In genomic region chr12:89156862-89157262, GRCh38 we compare ENCODE assay signal across 15 cellular contexts.
A peak's percentile ranks its signal among the peaks of the same experiment; 100 is the strongest.
DNase-seq lines count a peak whose midpoint lies in the region; ATAC-seq and TF ChIP-seq lines count a peak whose summit lies in the region.
"Had no signal": no experiment of that assay in that cellular context is flagged by ENCODE, and none has a peak within 500 bp of the region (broad histone marks: within the 10 kb centered on the region; RNA-seq: fewer than 3 reads in every experiment).

No MANE protein-coding gene starts in this region.

- no peaks in the 10 kb centered on the region for H3F3A ChIP-seq in GM23338 (replicated peaks; ENCODE audit: low read depth)

- DNase-seq in AG09309 (ENCODE audit: low read depth) (peak; percentile 72), GM23338 (ENCODE audit: low spot score) (no peak), NCI-H2029 (lab: John Stamatoyannopoulos, UW) (no peak), SHP77 treated with DMSO at 0.1 percent for 48 hours (lab: John Stamatoyannopoulos, UW) (no peak), endodermal cell (no peak), NCI-H2196 treated with DMSO at 0.1 percent for 48 hours (lab: John Stamatoyannopoulos, UW; ENCODE audit: unreplicated experiment) (no peak)
- DNase-seq in activated CD8-positive, alpha-beta T cell treated with anti-CD3 and anti-CD28 coated beads for 36 hours: no peak
- DNase-seq: activated CD4-positive, alpha-beta T cell treated with anti-CD3 and anti-CD28 coated beads, Interleukin-2, amount 50 U/mL, for 4 hours; NCI-H1436; stimulated activated CD8-positive, alpha-beta memory T cell treated with anti-CD3 and anti-CD28 coated beads, Interleukin-4, amount 100 ng/mL, for 48 hours had no signal

- no peaks in the 10 kb centered on the region for H3K36me3 ChIP-seq in GM23338 (ENCODE audit: insufficient read depth)
- no peaks in the 10 kb centered on the region for H3K36me3 ChIP-seq in liver (ENCODE audit: control insufficient read depth in 4 of 4, insufficient read depth in 3 of 4, low read depth in 1 of 4, low read length in 3 of 4)
- H3K36me3 ChIP-seq in endodermal cell (ENCODE audit: control insufficient read depth, insufficient read depth, low read length): no peaks in the 10 kb centered on the region
- H3K36me3 ChIP-seq: cardiac muscle cell had no signal

- H3K9me2 ChIP-seq in GM23338 (ENCODE audit: insufficient read depth): no peaks in the 10 kb centered on the region

- TF ChIP-seq RAD21 in liver (IDR thresholded peaks at IDR 0.05): no peak

- H3K27ac Mint-ChIP-seq in GM23338 (no peak overlapping the region), endodermal cell (no peak overlapping the region)
- peak overlapping the region; percentile 69 for H3K27ac Mint-ChIP-seq in activated CD8-positive, alpha-beta T cell treated with anti-CD3 and anti-CD28 coated beads for 36 hours

- peaks cover 7% of the 10 kb centered on the region; the same call in 2 of the 3 replicates for H3K9me3 Mint-ChIP-seq in GM23338
- peaks cover 4% of the 10 kb centered on the region for H3K9me3 Mint-ChIP-seq in activated CD8-positive, alpha-beta T cell treated with anti-CD3 and anti-CD28 coated beads for 36 hours
- no peaks in the 10 kb centered on the region for H3K9me3 Mint-ChIP-seq in endodermal cell
- H3K9me3 Mint-ChIP-seq: memory B cell had no signal

- no peak overlapping the region for H3K9ac ChIP-seq in liver (ENCODE audit: low read depth in 1 of 2, low read length in 2 of 2)
- no peak overlapping the region for H3K9ac ChIP-seq in endodermal cell (ENCODE audit: extremely low read depth, low read length, poor library complexity, severe bottlenecking)

- H2AFZ ChIP-seq in GM23338: peak overlapping the region; percentile 8; the same call in 1 of the 2 replicates

- POLR2A ChIA-PET in activated CD8-positive, alpha-beta T cell treated with anti-CD3 and anti-CD28 coated beads for 36 hours (lab: Charles Lee): interaction anchor here (1.3 to 1.4 kb wide), 2 partner anchors 23 to 76 kb away, joined by 3 to 5 read pairs; no protein-coding TSS in a partner anchor

- H3K36me3 Mint-ChIP-seq in GM23338 (ENCODE audit: low read depth) (peaks cover 5% of the 10 kb centered on the region; the same call in 1 of the 3 replicates), endodermal cell (ENCODE audit: low read depth) (no peaks in the 10 kb centered on the region)
- no peaks in the 10 kb centered on the region for H3K36me3 Mint-ChIP-seq in activated CD8-positive, alpha-beta T cell treated with anti-CD3 and anti-CD28 coated beads for 36 hours (ENCODE audit: low read depth)
- H3K36me3 Mint-ChIP-seq: memory B cell had no signal

- no peaks in the 10 kb centered on the region for H3K27me3 ChIP-seq in GM23338 (ENCODE audit: insufficient read depth)
- H3K27me3 ChIP-seq in liver (ENCODE audit: control insufficient read depth in 4 of 4, insufficient read depth in 4 of 4, low read length in 3 of 4): no peaks in the 10 kb centered on the region
- H3K27me3 ChIP-seq in endodermal cell (ENCODE audit: control insufficient read depth, insufficient read depth, low read length, poor library complexity, severe bottlenecking): no peaks in the 10 kb centered on the region
- H3K27me3 ChIP-seq: cardiac muscle cell had no signal

- H3K4me3 Mint-ChIP-seq in GM23338 (no peak overlapping the region), endodermal cell (no peak overlapping the region)
- no peak overlapping the region for H3K4me3 Mint-ChIP-seq in activated CD8-positive, alpha-beta T cell treated with anti-CD3 and anti-CD28 coated beads for 36 hours
- H3K4me3 Mint-ChIP-seq: memory B cell had no signal

- no peak overlapping the region for H3K27ac ChIP-seq in GM23338 (ENCODE audit: low read depth)
- peak overlapping the region; percentile 40 to 80 for H3K27ac ChIP-seq in liver (ENCODE audit: low read depth in 1 of 2, low read length in 2 of 2)
- no peak overlapping the region for H3K27ac ChIP-seq in endodermal cell (ENCODE audit: low read depth, low read length)
- H3K27ac ChIP-seq: cardiac muscle cell, RWPE1 had no signal

- CTCF ChIA-PET in activated CD8-positive, alpha-beta T cell treated with anti-CD3 and anti-CD28 coated beads for 36 hours (lab: Charles Lee): interaction anchor here (0.7 to 1.8 kb wide), 4 partner anchors 10 to 305 kb away, joined by 3 to 4 read pairs (median 3); no protein-coding TSS in a partner anchor

- H3K27me3 Mint-ChIP-seq in GM23338 (ENCODE audit: insufficient read depth, low read depth, poor library complexity): peaks cover 5% of the 10 kb centered on the region
- H3K27me3 Mint-ChIP-seq in activated CD8-positive, alpha-beta T cell treated with anti-CD3 and anti-CD28 coated beads for 36 hours: peaks cover 2% of the 10 kb centered on the region
- H3K27me3 Mint-ChIP-seq in endodermal cell (ENCODE audit: insufficient read depth): peaks cover 2% of the 10 kb centered on the region

- H3K4me1 Mint-ChIP-seq in GM23338: peaks cover 7% of the 10 kb centered on the region
- H3K4me1 Mint-ChIP-seq in activated CD8-positive, alpha-beta T cell treated with anti-CD3 and anti-CD28 coated beads for 36 hours (ENCODE audit: low read depth): peaks cover 22% of the 10 kb centered on the region
- peaks cover 3% of the 10 kb centered on the region for H3K4me1 Mint-ChIP-seq in endodermal cell

- H3K79me2 ChIP-seq in GM23338 (replicated peaks; ENCODE audit: insufficient read depth): no peaks in the 10 kb centered on the region

- no peaks in the 10 kb centered on the region for H4K20me1 ChIP-seq in GM23338 (replicated peaks; ENCODE audit: insufficient read depth)

- intact Hi-C loops in activated CD8-positive, alpha-beta T cell treated with anti-CD3 and anti-CD28 coated beads for 36 hours (cut with micrococcal nuclease): no loop called here

- H3K4me1 ChIP-seq in GM23338 (ENCODE audit: insufficient read depth) (peaks cover 1% of the 10 kb centered on the region; the same call in 1 of the 2 replicates), liver (ENCODE audit: control insufficient read depth in 4 of 4, insufficient read depth in 4 of 4, low read length in 3 of 4) (peaks cover 12 to 36% (median 23%) of the 10 kb centered on the region in 4 donors), endodermal cell (ENCODE audit: control insufficient read depth, insufficient read depth, low read length) (no peaks in the 10 kb centered on the region)

- ATAC-seq in GM23338: no peak
- ATAC-seq in activated CD8-positive, alpha-beta T cell treated with anti-CD3 and anti-CD28 coated beads for 36 hours: peak; percentile 45
- ATAC-seq: sciatic nerve had no signal

- TF ChIP-seq CTCF in AG09309 (IDR thresholded peaks at IDR 0.05; ENCODE audit: control insufficient read depth, insufficient read depth, low read depth, low read length, missing control alignments) (no peak), GM23338 (conservative IDR thresholded peaks at IDR 0.05; ENCODE audit: low read depth in 2 of 2) (no peak), liver (IDR thresholded peaks at IDR 0.05; ENCODE audit: low read depth, low read length, missing input control) (no peak), endodermal cell (conservative IDR thresholded peaks at IDR 0.05) (no peak)
- no peak for TF ChIP-seq CTCF in activated CD8-positive, alpha-beta T cell treated with anti-CD3 and anti-CD28 coated beads for 36 hours (IDR thresholded peaks at IDR 0.05)

- no peak overlapping the region for H3K4me2 ChIP-seq in GM23338

- H3K9me3 ChIP-seq in liver (ENCODE audit: control insufficient read depth in 4 of 4, low read length in 3 of 4): no peaks in the 10 kb centered on the region
- no peaks in the 10 kb centered on the region for H3K9me3 ChIP-seq in endodermal cell (ENCODE audit: control insufficient read depth, low read length)

- 90% methylated on average over 1 of the region's 1 CpG for WGBS in liver
- WGBS in endodermal cell (ENCODE audit: insufficient coverage in 1 of 2, insufficient read length in 1 of 2), 2 experiments: 67 to 97% methylated on average over 1 of the region's 1 CpG

- H3K4me3 ChIP-seq in AG09309 (ENCODE audit: control insufficient read depth, low read depth, low read length): no peak overlapping the region
- H3K4me3 ChIP-seq in GM23338: no peak overlapping the region
- H3K4me3 ChIP-seq in liver (ENCODE audit: low read depth in 1 of 3, low read length in 3 of 3): peak overlapping the region in 1 of 3 donors; percentile 11
- H3K4me3 ChIP-seq in endodermal cell (ENCODE audit: low read length): no peak overlapping the region
- H3K4me3 ChIP-seq: cardiac muscle cell had no signal

TF ChIP-seq in liver, 16 proteins besides CTCF, POLR2A, EP300 and RAD21:
- TF ChIP-seq HNF4G (IDR thresholded peaks at IDR 0.05) (no peak), ATF3 (IDR thresholded peaks at IDR 0.05) (no peak), HNF4A (conservative IDR thresholded peaks at IDR 0.05) (no peak), SP1 (IDR thresholded peaks at IDR 0.05) (no peak), RXRA (IDR thresholded peaks at IDR 0.05) (no peak), MAX (IDR thresholded peaks at IDR 0.05) (no peak)

Comparison
In these comparisons a context has a peak if more than half of its experiments do, and no peak if none do; other contexts are left out.
1. H3K27ac ChIP-seq: peak in liver (2 of 2); none in GM23338 (single experiment) and endodermal cell (single experiment).